In genomic region chr6:41693281-41693838, GRCh38 we compare ENCODE assay signal across 26 cellular contexts. TPM values are rescaled to one million over a fixed set of nuclear protein-coding genes. Genes with fewer than 3 reads are reported as not detected.
A peak's percentile ranks its signal among the peaks of the same experiment; 100 is the strongest.
DNase-seq lines count a peak whose midpoint lies in the region; TF ChIP-seq lines count a peak whose summit lies in the region.
"Had no signal": no experiment of that assay in that cellular context is flagged by ENCODE, and none has a peak within 500 bp of the region (broad histone marks: within the 10 kb centered on the region; RNA-seq: fewer than 3 reads in every experiment).

No MANE protein-coding gene starts in this region.

- H3K27ac Mint-ChIP-seq in activated naive CD4-positive, alpha-beta T cell treated with anti-CD3 and anti-CD28 coated beads, Interleukin-2, amount 50 U/mL, for 24 hours = peak overlapping the region; percentile 35

- no peak for DNase-seq in activated naive CD4-positive, alpha-beta T cell treated with anti-CD3 and anti-CD28 coated beads, Interleukin-2, amount 50 U/mL, for 16 hours
- DNase-seq in dorsolateral prefrontal cortex (peak in 3 of 10 donors; percentile 61 to 69 (median 69)), mesenchymal stem cell (no peak), tibial nerve (ENCODE audit: low spot score in 2 of 2) (no peak), NCI-H2107 (lab: John Stamatoyannopoulos, UW) (no peak), middle frontal gyrus (ENCODE audit: extremely low spot score, low spot score) (no peak), NCI-H524 (lab: John Stamatoyannopoulos, UW) (no peak)
- DNase-seq: activated CD8-positive, alpha-beta memory T cell treated with anti-CD3 and anti-CD28 coated beads for 24 hours; effector CD8-positive, alpha-beta T cell; GF-D8; kidney glomerular epithelial cell; naive thymus-derived CD4-positive, alpha-beta T cell; NCI-H2081 treated with DMSO at 0.1 percent for 48 hours; NCI-H510A treated with DMSO at 0.1 percent for 48 hours; SJCRH30; stimulated activated CD8-positive, alpha-beta memory T cell treated with anti-CD3 and anti-CD28 coated beads, Interleukin-4, amount 100 ng/mL, for 48 hours; T-helper 2 cell had no signal

- no peak overlapping the region for H3K18ac ChIP-seq in mesenchymal stem cell (ENCODE audit: low read depth in 1 of 2, low read length in 2 of 2)

- no peak overlapping the region for H4K91ac ChIP-seq in mesenchymal stem cell (ENCODE audit: low read length)

- H3K4me3 ChIP-seq in dorsolateral prefrontal cortex (peak overlapping the region in 9 of 59 donors; percentile 5 to 35 (median 14)), mesenchymal stem cell (ENCODE audit: insufficient read depth in 1 of 2, low read depth in 1 of 2, low read length in 2 of 2) (no peak overlapping the region), tibial nerve (no peak overlapping the region)
- H3K4me3 ChIP-seq: breast epithelium, hepatocyte, SJCRH30, smooth muscle cell, tibial artery had no signal

- no peaks in the 10 kb centered on the region for H3K9me3 ChIP-seq in mesenchymal stem cell (ENCODE audit: control insufficient read depth, low read length)
- no peaks in the 10 kb centered on the region for H3K9me3 ChIP-seq in tibial nerve
- H3K9me3 ChIP-seq: breast epithelium, SJCRH30, tibial artery had no signal

- no peak overlapping the region for H3K4me2 ChIP-seq in mesenchymal stem cell (ENCODE audit: low read length, poor library complexity, severe bottlenecking)
- H3K4me2 ChIP-seq: hepatocyte, KMS-11, smooth muscle cell had no signal

- H2AFZ ChIP-seq in mesenchymal stem cell (ENCODE audit: low read depth, low read length) = no peak overlapping the region
- H2AFZ ChIP-seq: hepatocyte, parathyroid adenoma had no signal

- peak overlapping the region in 1 of 2 experiments; percentile 21 for H2BK12ac ChIP-seq in mesenchymal stem cell (ENCODE audit: low read length in 2 of 2)

- intact Hi-C loops in dorsolateral prefrontal cortex (cut with DNase I) = loop anchor here in 1 of 2 donors (5.0 kb wide), 1 partner anchor 39 kb away; no protein-coding TSS in a partner anchor

- H4K8ac ChIP-seq in mesenchymal stem cell (ENCODE audit: low read length) = no peak overlapping the region

- H3K36me3 ChIP-seq in mesenchymal stem cell (ENCODE audit: control insufficient read depth in 1 of 2, insufficient read depth in 2 of 2, low read depth in 1 of 2, low read length in 2 of 2) = peaks cover 4 to 32% of the 10 kb centered on the region in 2 experiments
- H3K36me3 ChIP-seq in tibial nerve = peaks cover 0 to 32% (median 10%) of the 10 kb centered on the region in 3 donors
- H3K36me3 ChIP-seq: breast epithelium, SJCRH30 had no signal

- H3K9ac ChIP-seq in mesenchymal stem cell (ENCODE audit: low read length) = no peak overlapping the region
- H3K9ac ChIP-seq: KMS-11, parathyroid adenoma had no signal

- H3K27ac ChIP-seq in dorsolateral prefrontal cortex (peak overlapping the region; percentile 63 to 100 (median 99)), mesenchymal stem cell (ENCODE audit: low read length, poor library complexity, severe bottlenecking) (no peak overlapping the region), tibial nerve (peak overlapping the region; percentile 9 to 80 (median 59))
- H3K27ac ChIP-seq: hepatocyte, KMS-11, parathyroid adenoma, SJCRH30, tibial artery had no signal

- H3K4me3 Mint-ChIP-seq in activated naive CD4-positive, alpha-beta T cell treated with anti-CD3 and anti-CD28 coated beads, Interleukin-2, amount 50 U/mL, for 24 hours = no peak overlapping the region
- H3K4me3 Mint-ChIP-seq: naive thymus-derived CD4-positive, alpha-beta T cell had no signal

- H3K9me3 Mint-ChIP-seq in activated naive CD4-positive, alpha-beta T cell treated with anti-CD3 and anti-CD28 coated beads, Interleukin-2, amount 50 U/mL, for 24 hours = no peaks in the 10 kb centered on the region
- H3K9me3 Mint-ChIP-seq: naive thymus-derived CD4-positive, alpha-beta T cell had no signal

- no peak overlapping the region for H3K4ac ChIP-seq in mesenchymal stem cell (ENCODE audit: low read depth in 1 of 2, low read length in 2 of 2)

- no peak for TF ChIP-seq CTCF in dorsolateral prefrontal cortex (IDR thresholded peaks at IDR 0.05 in 54 of 56, conservative IDR thresholded peaks at IDR 0.05 in 2 of 56; ENCODE audit: low read depth in 1 of 56, partially characterized antibody in 56 of 56)
- TF ChIP-seq CTCF in tibial nerve (IDR thresholded peaks at IDR 0.05) = no peak

- TF ChIP-seq POLR2A in tibial nerve (IDR thresholded peaks at IDR 0.05) = no peak

- H3K36me3 Mint-ChIP-seq in activated naive CD4-positive, alpha-beta T cell treated with anti-CD3 and anti-CD28 coated beads, Interleukin-2, amount 50 U/mL, for 24 hours = no peaks in the 10 kb centered on the region

- H3K23ac ChIP-seq in mesenchymal stem cell (ENCODE audit: low read length in 2 of 2) = no peak overlapping the region

- H3K14ac ChIP-seq in mesenchymal stem cell (ENCODE audit: low read length in 2 of 2) = peak overlapping the region in 1 of 2 experiments; percentile 71

- H2BK120ac ChIP-seq in mesenchymal stem cell (ENCODE audit: low read depth, low read length) = no peak overlapping the region

- no peak overlapping the region for H2BK5ac ChIP-seq in mesenchymal stem cell (ENCODE audit: low read depth, low read length, poor library complexity, severe bottlenecking)

- H3K4me1 Mint-ChIP-seq in activated naive CD4-positive, alpha-beta T cell treated with anti-CD3 and anti-CD28 coated beads, Interleukin-2, amount 50 U/mL, for 24 hours = no peaks in the 10 kb centered on the region

- peaks cover 42% of the 10 kb centered on the region for H3K4me1 ChIP-seq in mesenchymal stem cell (ENCODE audit: control insufficient read depth, insufficient read depth, low read depth, low read length)
- H3K4me1 ChIP-seq in tibial nerve = peaks cover 0 to 46% (median 16%) of the 10 kb centered on the region in 4 donors
- H3K4me1 ChIP-seq: parathyroid adenoma had no signal

- H3K27me3 ChIP-seq in dorsolateral prefrontal cortex = no peaks in the 10 kb centered on the region
- no peaks in the 10 kb centered on the region for H3K27me3 ChIP-seq in mesenchymal stem cell (ENCODE audit: control insufficient read depth in 1 of 2, insufficient read depth in 1 of 2, low read length in 2 of 2)
- no peaks in the 10 kb centered on the region for H3K27me3 ChIP-seq in tibial nerve
- H3K27me3 ChIP-seq: breast epithelium, hepatocyte, SJCRH30, tibial artery had no signal

- no peaks in the 10 kb centered on the region for H3K27me3 Mint-ChIP-seq in activated naive CD4-positive, alpha-beta T cell treated with anti-CD3 and anti-CD28 coated beads, Interleukin-2, amount 50 U/mL, for 24 hours
- H3K27me3 Mint-ChIP-seq: naive thymus-derived CD4-positive, alpha-beta T cell had no signal

- TF ChIP-seq EP300 in tibial nerve (IDR thresholded peaks at IDR 0.05) = no peak

- H3K79me1 ChIP-seq in mesenchymal stem cell (replicated peaks; ENCODE audit: low read length, poor library complexity, severe bottlenecking) = peaks cover 42% of the 10 kb centered on the region

- no peak overlapping the region for H2BK15ac ChIP-seq in mesenchymal stem cell (ENCODE audit: low read depth, poor library complexity, severe bottlenecking)

- peak overlapping the region; percentile 10 for H2AK5ac ChIP-seq in mesenchymal stem cell (ENCODE audit: low read length, severe bottlenecking)

- WGBS in mesenchymal stem cell = 81% methylated on average over 2 of the region's 2 CpGs
- 15 to 31% methylated on average over 2 of the region's 2 CpGs for WGBS in tibial nerve, 2 donors

RNA-seq across cellular contexts. Expression of gene TFEB, which starts 42.0 kb away (rescaled TPM):
- total RNA-seq in dorsolateral prefrontal cortex (100 to 1,000 TPM in 2 of 120 experiments, 10 to 100 TPM in 118; 13.9 to 125 (median 40.5) TPM), tibial nerve (10 to 100 TPM; 19.2 to 28.8 (median 20.6) TPM)
- 7.4 TPM for polyA plus RNA-seq in mesenchymal stem cell (2013, experiment 1 of 2)
- 7.9 TPM for polyA plus RNA-seq in mesenchymal stem cell (2013, experiment 2 of 2)

RNA-seq across cellular contexts. Expression of gene PGC, which starts 53.8 kb away (rescaled TPM):
- total RNA-seq in dorsolateral prefrontal cortex (1 to 10 TPM in 11 of 120 experiments, under 1 TPM in 26, not detected in 83; 0.38 to 2.2 (median 0.64) TPM), tibial nerve (not detected)
- not detected for polyA plus RNA-seq in mesenchymal stem cell (2013, experiment 1 of 2)
- polyA plus RNA-seq in mesenchymal stem cell (2013, experiment 2 of 2) = not detected
- total RNA-seq: A673; naive thymus-derived CD4-positive, alpha-beta T cell; OCI-LY7; SJCRH30; smooth muscle cell had no signal
- polyA plus RNA-seq: naive thymus-derived CD4-positive, alpha-beta T cell; smooth muscle cell had no signal

RNA-seq across cellular contexts. Expression of gene MDFI, which starts 55.1 kb away (rescaled TPM):
- total RNA-seq in dorsolateral prefrontal cortex = 10 to 100 TPM in 1 of 120 experiments, 1 to 10 TPM in 100, under 1 TPM in 18, not detected in 1; 0.46 to 11.7 (median 2.2) TPM
- polyA plus RNA-seq in mesenchymal stem cell (2013, experiment 1 of 2) = 48.8 TPM
- 49.1 TPM for polyA plus RNA-seq in mesenchymal stem cell (2013, experiment 2 of 2)
- total RNA-seq in tibial nerve = 10 to 100 TPM; 13.5 to 31.8 (median 20.7) TPM
- total RNA-seq: naive thymus-derived CD4-positive, alpha-beta T cell; OCI-LY7 had no signal
- polyA plus RNA-seq: naive thymus-derived CD4-positive, alpha-beta T cell had no signal
